In the genomic region with DNA sequence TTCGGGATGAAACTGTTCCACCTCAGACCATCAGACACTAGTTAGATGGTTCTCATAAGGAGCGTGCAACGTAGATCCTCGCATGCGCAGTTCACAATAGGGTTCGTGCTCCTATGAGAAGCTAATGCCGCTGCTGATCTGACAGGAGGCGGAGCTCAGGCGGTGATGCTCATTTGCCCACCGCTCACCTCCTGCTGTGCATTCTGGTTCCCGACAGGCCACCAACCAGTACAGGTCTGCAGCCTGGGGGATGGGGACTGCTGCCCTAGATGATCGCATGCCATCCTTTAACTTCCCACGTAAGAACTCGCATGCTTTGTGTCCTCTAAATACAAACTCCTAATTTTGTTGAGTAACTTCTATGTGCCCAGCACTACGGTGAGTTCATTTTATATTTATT, we compare ENCODE assay signal across 28 cellular contexts.
"Had no signal": no experiment of that assay in that cellular context is flagged by ENCODE, and none has a peak within 500 bp of the region (broad histone marks: within the 10 kb centered on the region; RNA-seq: fewer than 3 reads in every experiment).

No MANE protein-coding gene starts in this region.

- H3K9me3 Mint-ChIP-seq: naive thymus-derived CD4-positive, alpha-beta T cell; natural killer cell treated with Interleukin-12 subunit alpha and Interleukin-12 subunit beta and Interleukin-15 and Interleukin-18, amount 100 ng/mL, for 72 hours; stimulated activated naive B cell treated with anti-CD40 and anti-IgM and Interleukin-4, amounts not matched to agents 10 μg/mL and 1 μg/mL and 100 μg/mL, for 72 hours had no signal

- H3K4me3 Mint-ChIP-seq: naive thymus-derived CD4-positive, alpha-beta T cell; natural killer cell treated with Interleukin-12 subunit alpha and Interleukin-12 subunit beta and Interleukin-15 and Interleukin-18, amount 100 ng/mL, for 72 hours; stimulated activated naive B cell treated with anti-CD40 and anti-IgM and Interleukin-4, amounts not matched to agents 10 μg/mL and 1 μg/mL and 100 μg/mL, for 72 hours had no signal

- FAIRE-seq: pancreas had no signal

- H3K4me3 ChIP-seq: left ventricle myocardium inferior, lung, mucosa of descending colon, pancreas, prostate gland, skin epidermis, stomach, testis, thyroid gland, transverse colon, upper lobe of left lung, vagina had no signal

- H3K27me3 ChIP-seq: pancreas, stomach, testis, thyroid gland, transverse colon, upper lobe of left lung, vagina had no signal

- H3K36me3 Mint-ChIP-seq: naive thymus-derived CD4-positive, alpha-beta T cell; natural killer cell treated with Interleukin-12 subunit alpha and Interleukin-12 subunit beta and Interleukin-15 and Interleukin-18, amount 100 ng/mL, for 72 hours; stimulated activated naive B cell treated with anti-CD40 and anti-IgM and Interleukin-4, amounts not matched to agents 10 μg/mL and 1 μg/mL and 100 μg/mL, for 72 hours had no signal

- DNase-seq: hippocampal formation; islet precursor cell; left ventricle myocardium inferior; midbrain; mucosa of descending colon; naive thymus-derived CD4-positive, alpha-beta T cell; nucleus accumbens; pancreas; posterior cingulate gyrus; retina; right cardiac atrium; stimulated activated CD4-positive, alpha-beta T cell treated with anti-CD3 and anti-CD28 coated beads, Interleukin-12 subunit alpha, Interleukin-12 subunit beta, amount 100 ng/mL, for 4 hours; stimulated activated CD4-positive, alpha-beta T cell treated with anti-CD3 and anti-CD28 coated beads, Interleukin-15, amount 100 ng/mL, for 24 hours; stimulated activated CD4-positive, alpha-beta T cell treated with anti-CD3 and anti-CD28 coated beads, Interleukin-2, amount 100 ng/mL, for 24 hours; stimulated activated CD4-positive, alpha-beta T cell treated with anti-CD3 and anti-CD28 coated beads, Interleukin-4, amount 100 ng/mL, for 1 hour; stimulated activated naive B cell treated with anti-CD40 and anti-IgM and Interleukin-4, amounts not matched to agents 10 μg/mL and 1 μg/mL and 100 μg/mL, for 72 hours; stimulated activated naive CD8-positive, alpha-beta T cell treated with anti-CD3 and anti-CD28 coated beads, Interleukin-15, Interleukin-2, amounts not matched to agents 100 U/mL and 50 U/mL, for 24 hours; stomach; testis; thyroid gland; transverse colon; upper lobe of left lung had no signal

- H3K27ac Mint-ChIP-seq: naive thymus-derived CD4-positive, alpha-beta T cell; natural killer cell treated with Interleukin-12 subunit alpha and Interleukin-12 subunit beta and Interleukin-15 and Interleukin-18, amount 100 ng/mL, for 72 hours; stimulated activated naive B cell treated with anti-CD40 and anti-IgM and Interleukin-4, amounts not matched to agents 10 μg/mL and 1 μg/mL and 100 μg/mL, for 72 hours had no signal

- ATAC-seq: mucosa of descending colon; naive thymus-derived CD4-positive, alpha-beta T cell; natural killer cell treated with Interleukin-12 subunit alpha and Interleukin-12 subunit beta and Interleukin-15 and Interleukin-18, amount 100 ng/mL, for 72 hours; pancreas; right cardiac atrium; sciatic nerve; stimulated activated naive B cell treated with anti-CD40 and anti-IgM and Interleukin-4, amounts not matched to agents 10 μg/mL and 1 μg/mL and 100 μg/mL, for 72 hours; stimulated activated naive CD8-positive, alpha-beta T cell treated with anti-CD3 and anti-CD28 coated beads, Interleukin-15, Interleukin-2, amounts not matched to agents 100 U/mL and 50 U/mL, for 24 hours had no signal

- H3K4me1 Mint-ChIP-seq: naive thymus-derived CD4-positive, alpha-beta T cell; stimulated activated naive B cell treated with anti-CD40 and anti-IgM and Interleukin-4, amounts not matched to agents 10 μg/mL and 1 μg/mL and 100 μg/mL, for 72 hours had no signal

- H3K4me1 ChIP-seq: left ventricle myocardium inferior, pancreas, prostate gland, testis, upper lobe of left lung had no signal

- H3K27ac ChIP-seq: left ventricle myocardium inferior, pancreas, prostate gland, skin epidermis, stomach, testis, thyroid gland, transverse colon, upper lobe of left lung, vagina had no signal

- H3K9me3 ChIP-seq: left ventricle myocardium inferior, mucosa of descending colon, pancreas, prostate gland, stomach, testis, thyroid gland, transverse colon, upper lobe of left lung, vagina had no signal

- H3K36me3 ChIP-seq: left ventricle myocardium inferior, pancreas, prostate gland, stomach, thyroid gland, transverse colon, upper lobe of left lung, vagina had no signal
